In genomic region chr21:16194851-16195251, GRCh38 we compare ENCODE assay signal across 9 cellular contexts.
DNase-seq lines count a peak whose midpoint lies in the region; ATAC-seq and TF ChIP-seq lines count a peak whose summit lies in the region.
"Had no signal": no experiment of that assay in that cellular context is flagged by ENCODE, and none has a peak within 500 bp of the region (broad histone marks: within the 10 kb centered on the region; RNA-seq: fewer than 3 reads in every experiment).

No MANE protein-coding gene starts in this region.

- peak overlapping the region; percentile 40 to 57; a peak in 3 of 4 replicates for H3K4me3 ChIP-seq in DND-41 (ENCODE audit: low read depth in 1 of 2, low read length in 2 of 2)
- H3K4me3 ChIP-seq in LNCaP clone FGC (ENCODE audit: low read depth, low read length) = peak overlapping the region; percentile 61
- H3K4me3 ChIP-seq in fibroblast of lung (replicated peaks in 1 of 4; ENCODE audit: control extremely low read depth in 1 of 4, insufficient read depth in 1 of 4, low read depth in 3 of 4, low read length in 4 of 4) = peak overlapping the region; percentile 49 to 84 (median 61)
- H3K4me3 ChIP-seq in ovary = peak overlapping the region; percentile 46
- no peak overlapping the region for H3K4me3 ChIP-seq in lower leg skin (ENCODE audit: low read depth, poor library complexity, severe bottlenecking)

- H3K4me2 ChIP-seq in DND-41 (ENCODE audit: insufficient read depth, low read length) (peak overlapping the region; percentile 66), fibroblast of lung (ENCODE audit: extremely low read depth, insufficient read depth, low read length) (peak overlapping the region; percentile 95)

- H4K20me1 ChIP-seq in DND-41 (ENCODE audit: insufficient read depth, low read length) (no peaks in the 10 kb centered on the region), fibroblast of lung (ENCODE audit: control insufficient read depth, extremely low read depth, insufficient read depth, low read length) (no peaks in the 10 kb centered on the region)

- H3K9me3 ChIP-seq in DND-41 (ENCODE audit: insufficient read depth, low read length, severe bottlenecking) = no peaks in the 10 kb centered on the region
- no peaks in the 10 kb centered on the region for H3K9me3 ChIP-seq in fibroblast of lung (ENCODE audit: control insufficient read depth, insufficient read depth, low read depth, low read length)
- peaks cover 0 to 3% of the 10 kb centered on the region in 2 donors for H3K9me3 ChIP-seq in ovary
- H3K9me3 ChIP-seq: pancreas had no signal

- H3K27ac ChIP-seq in DND-41 (ENCODE audit: low read length) = peak overlapping the region; percentile 87
- H3K27ac ChIP-seq in fibroblast of lung (ENCODE audit: insufficient read depth, low read length) = peak overlapping the region; percentile 73
- peak overlapping the region; percentile 35 to 84 for H3K27ac ChIP-seq in ovary

- H3K36me3 ChIP-seq in DND-41 (ENCODE audit: insufficient read depth, low read length) = no peaks in the 10 kb centered on the region
- no peaks in the 10 kb centered on the region for H3K36me3 ChIP-seq in fibroblast of lung (ENCODE audit: control insufficient read depth, insufficient read depth, low read length)
- no peaks in the 10 kb centered on the region for H3K36me3 ChIP-seq in ovary
- H3K36me3 ChIP-seq: pancreas had no signal

- ATAC-seq in DND-41 (ENCODE audit: insufficient read depth, low read depth) = peak; percentile 14

- H2AFZ ChIP-seq in DND-41 (ENCODE audit: low read depth, low read length) (peak overlapping the region; percentile 75), fibroblast of lung (ENCODE audit: low read length) (peak overlapping the region; percentile 78)

- WGBS in ovary, 3 donors = 1 to 2% (median 1%) methylated on average over 6 of the region's 6 CpGs
- WGBS in lower leg skin, 2 donors = 34 to 39% methylated on average over 6 of the region's 6 CpGs

- H3K4me1 ChIP-seq in DND-41 (ENCODE audit: insufficient read depth, low read length) (peaks cover 28% of the 10 kb centered on the region), fibroblast of lung (ENCODE audit: control insufficient read depth, extremely low read depth, insufficient read depth, low read length) (no peaks in the 10 kb centered on the region), ovary (ENCODE audit: insufficient read depth) (no peaks in the 10 kb centered on the region)

- TF ChIP-seq EP300 in ovary (IDR thresholded peaks at IDR 0.05) = no peak

- H3K79me2 ChIP-seq in DND-41 (ENCODE audit: insufficient read depth, low read length) (peaks cover 49% of the 10 kb centered on the region), fibroblast of lung (ENCODE audit: control insufficient read depth, insufficient read depth, low read length) (no peaks in the 10 kb centered on the region)

- DNase-seq in DND-41 = peak; percentile 35
- no peak for DNase-seq in LNCaP clone FGC (ENCODE audit: low read depth)
- peak; percentile 53 to 55 for DNase-seq in fibroblast of lung (ENCODE audit: low read depth in 2 of 2)
- DNase-seq in ovary = no peak
- no peak for DNase-seq in lower leg skin (ENCODE audit: low spot score in 2 of 2)
- no peak for DNase-seq in mesenteric fat pad (ENCODE audit: low spot score)
- no peak for DNase-seq in DMS 273 (lab: John Stamatoyannopoulos, UW; ENCODE audit: unreplicated experiment)
- DNase-seq in CD1c-positive myeloid dendritic cell (ENCODE audit: extremely low spot score) = no peak

- peak overlapping the region; percentile 58 for H3K9ac ChIP-seq in DND-41 (ENCODE audit: low read depth, low read length)
- H3K9ac ChIP-seq in fibroblast of lung (ENCODE audit: insufficient read depth, low read length) = peak overlapping the region; percentile 16

- no peak for TF ChIP-seq CTCF in DND-41 (IDR thresholded peaks at IDR 0.05; ENCODE audit: borderline replicate concordance, extremely low read depth, low read length, poor library complexity, severe bottlenecking)
- TF ChIP-seq CTCF in LNCaP clone FGC (IDR thresholded peaks at IDR 0.05; ENCODE audit: control insufficient read depth, extremely low read depth, insufficient read depth) = no peak
- TF ChIP-seq CTCF in fibroblast of lung (conservative IDR thresholded peaks at IDR 0.05 in 1 of 2, IDR thresholded peaks at IDR 0.05 in 1 of 2; ENCODE audit: low read depth in 1 of 2, low read length in 2 of 2) = no peak
- TF ChIP-seq CTCF in ovary (IDR thresholded peaks at IDR 0.05) = no peak
- TF ChIP-seq CTCF in lower leg skin (IDR thresholded peaks at IDR 0.05) = no peak

- TF ChIP-seq POLR2A in ovary (IDR thresholded peaks at IDR 0.05) (no peak), lower leg skin (IDR thresholded peaks at IDR 0.05) (no peak)

- intact Hi-C loops in ovary (cut with DNase I) = loop anchor here in 1 of 4 donors (10.0 kb wide), 1 partner anchor 110 kb away; no protein-coding TSS in a partner anchor
- intact Hi-C loops in lower leg skin (cut with DNase I; ENCODE audit: low total_unique reads) = no loop called here

- H3K27me3 ChIP-seq in DND-41 (ENCODE audit: insufficient read depth, low read length, poor library complexity) (no peaks in the 10 kb centered on the region), fibroblast of lung (ENCODE audit: control insufficient read depth, insufficient read depth, low read length) (no peaks in the 10 kb centered on the region), ovary (no peaks in the 10 kb centered on the region)
- H3K27me3 ChIP-seq: pancreas had no signal

Comparison
In these comparisons a context has a peak if more than half of its experiments do, and no peak if none do; other contexts are left out.
1. DNase-seq: peak in DND-41 (single experiment) and fibroblast of lung (2 of 2); none in LNCaP clone FGC (single experiment), ovary (0 of 5), lower leg skin (0 of 2), mesenteric fat pad (single experiment), DMS 273 (single experiment) and CD1c-positive myeloid dendritic cell (single experiment).
2. Peak in every context shown above with its lines, with median percentiles within 50 percentile points of each other: H3K27ac ChIP-seq.